ENCODE assay signal across 7 cellular contexts in genomic region chr20:32481311-32482103, GRCh38.
DNase-seq lines count a peak whose midpoint lies in the region; ATAC-seq and TF ChIP-seq lines count a peak whose summit lies in the region.

No MANE protein-coding gene starts in this region.

- H3K27ac ChIP-seq in HUES48 (ENCODE audit: low read depth, low read length), result peak overlapping the region; percentile 90
- peak overlapping the region; percentile 42 to 64 for H3K27ac ChIP-seq in ascending aorta
- H3K27ac ChIP-seq in spleen, result peak overlapping the region; percentile 66 to 88 (median 84)

- H3K9me3 ChIP-seq in HUES48 (ENCODE audit: control insufficient read depth, insufficient read depth, low read length) (no peaks in the 10 kb centered on the region), ascending aorta (no peaks in the 10 kb centered on the region), spleen (no peaks in the 10 kb centered on the region)

- ATAC-seq in HG03342 (IDR thresholded peaks at IDR 0.05; ENCODE audit: unreplicated experiment) (no peak), GM19452 (IDR thresholded peaks at IDR 0.05; ENCODE audit: unreplicated experiment) (no peak)

- intact Hi-C loops in ascending aorta (cut with DNase I), result no loop called here
- intact Hi-C loops in spleen (cut with DNase I; ENCODE audit: low total_unique reads), result no loop called here

- H3K36me3 ChIP-seq in HUES48 (ENCODE audit: control insufficient read depth, insufficient read depth, low read length) (no peaks in the 10 kb centered on the region), ascending aorta (no peaks in the 10 kb centered on the region), spleen (no peaks in the 10 kb centered on the region)

- DNase-seq in ascending aorta (ENCODE audit: low spot score in 2 of 2), result no peak
- DNase-seq in islet precursor cell, result peak; percentile 65
- peak; percentile 48 for DNase-seq in spleen
- no peak for DNase-seq in SKM-1 (lab: John Stamatoyannopoulos, UW; ENCODE audit: unreplicated experiment)

- TF ChIP-seq POLR2A in spleen (IDR thresholded peaks at IDR 0.05), result no peak

- H3K9ac ChIP-seq in HUES48 (ENCODE audit: low read depth, low read length), result no peak overlapping the region

- TF ChIP-seq CTCF in ascending aorta (IDR thresholded peaks at IDR 0.05), result no peak
- TF ChIP-seq CTCF in spleen (IDR thresholded peaks at IDR 0.05 in 8 of 11, conservative IDR thresholded peaks at IDR 0.05 in 3 of 11), result no peak

- peak overlapping the region; percentile 77 for H3K4me3 ChIP-seq in HUES48 (ENCODE audit: low read depth, low read length)
- H3K4me3 ChIP-seq in ascending aorta, result peak overlapping the region; percentile 88 to 96
- H3K4me3 ChIP-seq in spleen, result peak overlapping the region in 6 of 8 donors; percentile 64 to 86 (median 76)

- WGBS in spleen, 5 donors, result 30 to 53% (median 36%) methylated on average over 12 to 13 of the region's 13 CpGs

- H3K4me1 ChIP-seq in HUES48 (ENCODE audit: control insufficient read depth, insufficient read depth, low read length), result peaks cover 36% of the 10 kb centered on the region
- peaks cover 0 to 13% of the 10 kb centered on the region in 2 donors for H3K4me1 ChIP-seq in ascending aorta
- H3K4me1 ChIP-seq in spleen, result peaks cover 39 to 93% (median 72%) of the 10 kb centered on the region in 6 donors

- no peaks in the 10 kb centered on the region; the same call in 1 of the 2 replicates for H3K27me3 ChIP-seq in HUES48 (ENCODE audit: control insufficient read depth, insufficient read depth, low read length)
- no peaks in the 10 kb centered on the region for H3K27me3 ChIP-seq in ascending aorta
- peaks cover 0 to 21% (median 0%) of the 10 kb centered on the region in 7 donors for H3K27me3 ChIP-seq in spleen (replicated peaks in 1 of 7)

Comparison
In these comparisons a context has a peak if more than half of its experiments do, and no peak if none do; other contexts are left out.
1. DNase-seq: peak in islet precursor cell (single experiment) and spleen (single experiment); none in ascending aorta (0 of 2) and SKM-1 (single experiment).
2. Peak in every context shown above with its lines, with median percentiles within 50 percentile points of each other: H3K27ac ChIP-seq and H3K4me3 ChIP-seq.